ENCODE assay signal across 2 cellular contexts in the genomic region with DNA sequence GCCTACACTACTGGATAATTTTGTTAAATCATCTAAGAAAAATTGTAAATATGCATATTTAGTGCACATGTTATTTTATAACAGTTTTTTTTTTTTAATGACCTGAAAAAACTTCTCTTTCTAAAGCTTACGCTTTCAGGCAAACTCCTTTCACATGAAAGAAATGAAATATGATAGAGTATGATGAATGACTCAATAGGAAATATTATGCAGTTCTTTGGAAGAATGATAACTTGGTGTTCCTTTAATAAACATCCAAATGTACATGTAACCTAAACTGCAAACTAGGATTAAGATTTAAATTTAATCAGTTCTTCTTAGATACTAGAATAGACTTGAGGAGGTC.
TF ChIP-seq lines count a peak whose summit lies in the region.

No MANE protein-coding gene starts in this region.

TF ChIP-seq in SK-N-SH, 30 proteins besides CTCF, POLR2A, EP300 and RAD21 (continued from another document):
- TF ChIP-seq, protein P1, sequence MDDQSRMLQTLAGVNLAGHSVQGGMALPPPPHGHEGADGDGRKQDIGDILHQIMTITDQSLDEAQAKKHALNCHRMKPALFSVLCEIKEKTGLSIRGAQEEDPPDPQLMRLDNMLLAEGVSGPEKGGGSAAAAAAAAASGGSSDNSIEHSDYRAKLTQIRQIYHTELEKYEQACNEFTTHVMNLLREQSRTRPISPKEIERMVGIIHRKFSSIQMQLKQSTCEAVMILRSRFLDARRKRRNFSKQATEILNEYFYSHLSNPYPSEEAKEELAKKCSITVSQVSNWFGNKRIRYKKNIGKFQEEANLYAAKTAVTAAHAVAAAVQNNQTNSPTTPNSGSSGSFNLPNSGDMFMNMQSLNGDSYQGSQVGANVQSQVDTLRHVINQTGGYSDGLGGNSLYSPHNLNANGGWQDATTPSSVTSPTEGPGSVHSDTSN (IDR thresholded peaks at IDR 0.05), result peak; percentile 19; the same call in 1 of the 2 replicates
- TF ChIP-seq RCOR1 (IDR thresholded peaks at IDR 0.05; ENCODE audit: low read length) (no peak), TAF1 (IDR thresholded peaks at IDR 0.05; ENCODE audit: borderline replicate concordance, low read depth, low read length) (no peak), POLR2AphosphoS5 (IDR thresholded peaks at IDR 0.05; ENCODE audit: low read depth, low read length) (no peak), TEAD4 (IDR thresholded peaks at IDR 0.05; ENCODE audit: borderline replicate concordance, insufficient read depth) (no peak)
- TF ChIP-seq, protein P2, sequence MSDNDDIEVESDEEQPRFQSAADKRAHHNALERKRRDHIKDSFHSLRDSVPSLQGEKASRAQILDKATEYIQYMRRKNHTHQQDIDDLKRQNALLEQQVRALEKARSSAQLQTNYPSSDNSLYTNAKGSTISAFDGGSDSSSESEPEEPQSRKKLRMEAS (IDR thresholded peaks at IDR 0.05; ENCODE audit: low read depth), result no peak
- TF ChIP-seq, protein P3, sequence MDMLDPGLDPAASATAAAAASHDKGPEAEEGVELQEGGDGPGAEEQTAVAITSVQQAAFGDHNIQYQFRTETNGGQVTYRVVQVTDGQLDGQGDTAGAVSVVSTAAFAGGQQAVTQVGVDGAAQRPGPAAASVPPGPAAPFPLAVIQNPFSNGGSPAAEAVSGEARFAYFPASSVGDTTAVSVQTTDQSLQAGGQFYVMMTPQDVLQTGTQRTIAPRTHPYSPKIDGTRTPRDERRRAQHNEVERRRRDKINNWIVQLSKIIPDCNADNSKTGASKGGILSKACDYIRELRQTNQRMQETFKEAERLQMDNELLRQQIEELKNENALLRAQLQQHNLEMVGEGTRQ (IDR thresholded peaks at IDR 0.05; ENCODE audit: borderline replicate concordance, low read depth, low read length), result no peak
TF ChIP-seq in SK-N-SH: peak in this region for 2.

TF ChIP-seq in SK-N-SH treated with all-trans-retinoic acid at 6 μM for 48 hours, 23 proteins besides CTCF, POLR2A, EP300 and RAD21 (continued from another document):
- TF ChIP-seq, protein P4, sequence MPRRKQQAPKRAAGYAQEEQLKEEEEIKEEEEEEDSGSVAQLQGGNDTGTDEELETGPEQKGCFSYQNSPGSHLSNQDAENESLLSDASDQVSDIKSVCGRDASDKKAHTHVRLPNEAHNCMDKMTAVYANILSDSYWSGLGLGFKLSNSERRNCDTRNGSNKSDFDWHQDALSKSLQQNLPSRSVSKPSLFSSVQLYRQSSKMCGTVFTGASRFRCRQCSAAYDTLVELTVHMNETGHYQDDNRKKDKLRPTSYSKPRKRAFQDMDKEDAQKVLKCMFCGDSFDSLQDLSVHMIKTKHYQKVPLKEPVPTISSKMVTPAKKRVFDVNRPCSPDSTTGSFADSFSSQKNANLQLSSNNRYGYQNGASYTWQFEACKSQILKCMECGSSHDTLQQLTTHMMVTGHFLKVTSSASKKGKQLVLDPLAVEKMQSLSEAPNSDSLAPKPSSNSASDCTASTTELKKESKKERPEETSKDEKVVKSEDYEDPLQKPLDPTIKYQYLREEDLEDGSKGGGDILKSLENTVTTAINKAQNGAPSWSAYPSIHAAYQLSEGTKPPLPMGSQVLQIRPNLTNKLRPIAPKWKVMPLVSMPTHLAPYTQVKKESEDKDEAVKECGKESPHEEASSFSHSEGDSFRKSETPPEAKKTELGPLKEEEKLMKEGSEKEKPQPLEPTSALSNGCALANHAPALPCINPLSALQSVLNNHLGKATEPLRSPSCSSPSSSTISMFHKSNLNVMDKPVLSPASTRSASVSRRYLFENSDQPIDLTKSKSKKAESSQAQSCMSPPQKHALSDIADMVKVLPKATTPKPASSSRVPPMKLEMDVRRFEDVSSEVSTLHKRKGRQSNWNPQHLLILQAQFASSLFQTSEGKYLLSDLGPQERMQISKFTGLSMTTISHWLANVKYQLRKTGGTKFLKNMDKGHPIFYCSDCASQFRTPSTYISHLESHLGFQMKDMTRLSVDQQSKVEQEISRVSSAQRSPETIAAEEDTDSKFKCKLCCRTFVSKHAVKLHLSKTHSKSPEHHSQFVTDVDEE (CRISPR knock-in tag; IDR thresholded peaks at IDR 0.05), result no peak
- TF ChIP-seq ZC3H10 (CRISPR knock-in tag; IDR thresholded peaks at IDR 0.05), result no peak
- TF ChIP-seq CSDC2 (CRISPR knock-in tag; IDR thresholded peaks at IDR 0.05), result no peak
- TF ChIP-seq OSR1 (CRISPR knock-in tag; IDR thresholded peaks at IDR 0.05), result no peak
- no peak for TF ChIP-seq ZNF565 (CRISPR knock-in tag; conservative IDR thresholded peaks at IDR 0.05; ENCODE audit: low read depth)
- TF ChIP-seq, protein P5, sequence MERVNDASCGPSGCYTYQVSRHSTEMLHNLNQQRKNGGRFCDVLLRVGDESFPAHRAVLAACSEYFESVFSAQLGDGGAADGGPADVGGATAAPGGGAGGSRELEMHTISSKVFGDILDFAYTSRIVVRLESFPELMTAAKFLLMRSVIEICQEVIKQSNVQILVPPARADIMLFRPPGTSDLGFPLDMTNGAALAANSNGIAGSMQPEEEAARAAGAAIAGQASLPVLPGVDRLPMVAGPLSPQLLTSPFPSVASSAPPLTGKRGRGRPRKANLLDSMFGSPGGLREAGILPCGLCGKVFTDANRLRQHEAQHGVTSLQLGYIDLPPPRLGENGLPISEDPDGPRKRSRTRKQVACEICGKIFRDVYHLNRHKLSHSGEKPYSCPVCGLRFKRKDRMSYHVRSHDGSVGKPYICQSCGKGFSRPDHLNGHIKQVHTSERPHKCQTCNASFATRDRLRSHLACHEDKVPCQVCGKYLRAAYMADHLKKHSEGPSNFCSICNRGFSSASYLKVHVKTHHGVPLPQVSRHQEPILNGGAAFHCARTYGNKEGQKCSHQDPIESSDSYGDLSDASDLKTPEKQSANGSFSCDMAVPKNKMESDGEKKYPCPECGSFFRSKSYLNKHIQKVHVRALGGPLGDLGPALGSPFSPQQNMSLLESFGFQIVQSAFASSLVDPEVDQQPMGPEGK (CRISPR knock-in tag; IDR thresholded peaks at IDR 0.05; ENCODE audit: borderline replicate concordance), result no peak
- no peak for TF ChIP-seq ZFP30 (CRISPR knock-in tag; IDR thresholded peaks at IDR 0.05)
- TF ChIP-seq, protein P6, sequence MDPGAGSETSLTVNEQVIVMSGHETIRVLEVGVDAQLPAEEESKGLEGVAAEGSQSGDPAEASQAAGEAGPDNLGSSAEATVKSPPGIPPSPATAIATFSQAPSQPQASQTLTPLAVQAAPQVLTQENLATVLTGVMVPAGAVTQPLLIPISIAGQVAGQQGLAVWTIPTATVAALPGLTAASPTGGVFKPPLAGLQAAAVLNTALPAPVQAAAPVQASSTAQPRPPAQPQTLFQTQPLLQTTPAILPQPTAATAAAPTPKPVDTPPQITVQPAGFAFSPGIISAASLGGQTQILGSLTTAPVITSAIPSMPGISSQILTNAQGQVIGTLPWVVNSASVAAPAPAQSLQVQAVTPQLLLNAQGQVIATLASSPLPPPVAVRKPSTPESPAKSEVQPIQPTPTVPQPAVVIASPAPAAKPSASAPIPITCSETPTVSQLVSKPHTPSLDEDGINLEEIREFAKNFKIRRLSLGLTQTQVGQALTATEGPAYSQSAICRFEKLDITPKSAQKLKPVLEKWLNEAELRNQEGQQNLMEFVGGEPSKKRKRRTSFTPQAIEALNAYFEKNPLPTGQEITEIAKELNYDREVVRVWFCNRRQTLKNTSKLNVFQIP (CRISPR knock-in tag; IDR thresholded peaks at IDR 0.05; ENCODE audit: borderline replicate concordance, low read depth), result no peak
